1 cellular context compared by ENCODE assay signal in genomic region chr2:201342923-201343322, GRCh38.
TF ChIP-seq lines count a peak whose summit lies in the region.

No MANE protein-coding gene starts in this region.

TF ChIP-seq in WTC11, 78 proteins besides CTCF, POLR2A, EP300 and RAD21 (continued from another document):
- no peak for TF ChIP-seq GRHL2 (CRISPR knock-in tag; IDR thresholded peaks at IDR 0.05; ENCODE audit: insufficient replicate concordance, severe bottlenecking)
TF ChIP-seq in WTC11: peak in this region for 0.
